In the genomic region with DNA sequence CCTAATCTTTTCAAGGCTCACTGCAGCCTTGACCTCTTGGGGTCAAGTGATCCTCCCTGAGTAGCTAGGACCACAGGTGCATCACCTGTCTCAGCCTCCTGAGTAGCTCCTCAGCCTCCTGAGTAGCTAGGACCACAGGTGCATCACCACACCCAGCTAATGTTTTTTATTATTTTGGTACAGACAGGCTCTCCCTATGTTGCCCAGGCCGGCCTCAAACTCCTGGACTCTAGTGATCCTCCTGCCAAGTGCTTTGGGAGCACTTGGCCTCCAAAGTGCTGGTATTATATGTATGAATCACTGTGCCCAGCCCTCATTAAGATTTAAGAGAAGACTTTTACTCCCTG, we compare ENCODE assay signal across 16 cellular contexts. TPM values are rescaled to one million over a fixed set of nuclear protein-coding genes. Genes with fewer than 3 reads are reported as not detected.
DNase-seq lines count a peak whose midpoint lies in the region; ATAC-seq and TF ChIP-seq lines count a peak whose summit lies in the region.
"Had no signal": no experiment of that assay in that cellular context is flagged by ENCODE, and none has a peak within 500 bp of the region (broad histone marks: within the 10 kb centered on the region; RNA-seq: fewer than 3 reads in every experiment).

No MANE protein-coding gene starts in this region.

- H3K9me3 ChIP-seq in GM23248 (ENCODE audit: low read depth) = no peaks in the 10 kb centered on the region
- H3K9me3 ChIP-seq: SK-N-SH, upper lobe of left lung had no signal

- no peak for TF ChIP-seq CTCF in GM10266 (IDR thresholded peaks at IDR 0.05; ENCODE audit: control insufficient read depth, insufficient read depth, low read depth, missing control alignments)

- peaks cover 55% of the 10 kb centered on the region for H3K4me1 Mint-ChIP-seq in activated CD8-positive, alpha-beta T cell treated with anti-CD3 and anti-CD28 coated beads, Interleukin-2, amount 10 ng/mL, durations not matched to agents 7 days and 5 days (ENCODE audit: low read depth)

- POLR2A ChIA-PET in activated CD8-positive, alpha-beta T cell treated with anti-CD3 and anti-CD28 coated beads, Interleukin-2, amount 10 ng/mL, durations not matched to agents 7 days and 5 days (lab: Charles Lee) = interaction anchor here (0.7 to 6.6 kb wide), 7 partner anchors 12 to 75 kb away, joined by 3 to 89 read pairs (median 5); partner anchors contain the start of gene S1PR1

- H3K36me3 Mint-ChIP-seq in activated CD8-positive, alpha-beta T cell treated with anti-CD3 and anti-CD28 coated beads, Interleukin-2, amount 10 ng/mL, durations not matched to agents 7 days and 5 days (ENCODE audit: low read depth) = peaks cover 3% of the 10 kb centered on the region

- peak overlapping the region; percentile 81 for H3K4me3 Mint-ChIP-seq in activated CD8-positive, alpha-beta T cell treated with anti-CD3 and anti-CD28 coated beads, Interleukin-2, amount 10 ng/mL, durations not matched to agents 7 days and 5 days
- H3K4me3 Mint-ChIP-seq: H9 had no signal

- H3K4me2 ChIP-seq in GM23248 (ENCODE audit: unreplicated experiment) = peak overlapping the region; percentile 10
- H3K4me2 ChIP-seq: SK-N-SH had no signal

- 0 out of 2 replicates have a peak, but pooled peaks cover 2% of the 10 kb centered on the region for H3K9me2 ChIP-seq in GM23248 (ENCODE audit: insufficient read depth)
- H3K9me2 ChIP-seq: SK-N-SH had no signal

- 89 to 100% methylated on average over 1 of the region's 1 CpG for WGBS in GM23248 (ENCODE audit: low coverage in 1 of 2, low lambda C conversion rate in 2 of 2, missing lambda C conversion rate in 2 of 2), 2 experiments

- H3F3A ChIP-seq in GM23248 (ENCODE audit: insufficient read depth) = peaks cover 33% of the 10 kb centered on the region

- H3K27ac ChIP-seq in GM23248 = no peak overlapping the region
- H3K27ac ChIP-seq: epithelial cell of prostate, HL-60, upper lobe of left lung had no signal

- no peak overlapping the region for H3K9ac ChIP-seq in GM23248
- H3K9ac ChIP-seq: SK-N-SH had no signal

- H3K27me3 ChIP-seq in GM23248 (replicated peaks; ENCODE audit: insufficient read depth) = no peaks in the 10 kb centered on the region
- H3K27me3 ChIP-seq: upper lobe of left lung had no signal

- peak overlapping the region; percentile 97 for H3K27ac Mint-ChIP-seq in activated CD8-positive, alpha-beta T cell treated with anti-CD3 and anti-CD28 coated beads, Interleukin-2, amount 10 ng/mL, durations not matched to agents 7 days and 5 days
- H3K27ac Mint-ChIP-seq: H9, progenitor cell of endocrine pancreas had no signal

- H3K36me3 ChIP-seq in GM23248 (ENCODE audit: low read depth) = no peaks in the 10 kb centered on the region
- H3K36me3 ChIP-seq: upper lobe of left lung had no signal

- H4K20me1 ChIP-seq in GM23248 (ENCODE audit: insufficient read depth) = no peaks in the 10 kb centered on the region

- peaks cover 39% of the 10 kb centered on the region for H3K4me1 ChIP-seq in GM23248 (ENCODE audit: insufficient read depth)

- in situ Hi-C loops in GM23248 (cut with MboI) = no loop called here

- no peak overlapping the region for H3K4me3 ChIP-seq in GM23248
- H3K4me3 ChIP-seq: upper lobe of left lung had no signal

- H3K27me3 Mint-ChIP-seq in activated CD8-positive, alpha-beta T cell treated with anti-CD3 and anti-CD28 coated beads, Interleukin-2, amount 10 ng/mL, durations not matched to agents 7 days and 5 days (ENCODE audit: low read depth) = no peaks in the 10 kb centered on the region

- DNase-seq in GM23248 = peak; percentile 27
- DNase-seq in activated CD8-positive, alpha-beta T cell treated with anti-CD3 and anti-CD28 coated beads, Interleukin-2, amount 10 ng/mL, durations not matched to agents 7 days and 5 days = no peak
- peak; percentile 14 for DNase-seq in stimulated activated CD4-positive, alpha-beta T cell treated with anti-CD3 and anti-CD28 coated beads, Interleukin-2, amount 100 ng/mL, for 4 hours (ENCODE audit: low read depth)
- no peak for DNase-seq in NOMO-1 treated with dmso at 0.1 percent for 144 hours (lab: John Stamatoyannopoulos, UW; ENCODE audit: unreplicated experiment)
- no peak for DNase-seq in GM10266 (ENCODE audit: extremely low spot score)
- no peak for DNase-seq in NCI-H774 (lab: John Stamatoyannopoulos, UW)
- DNase-seq: DMS53, H9, mammary epithelial cell, NCI-H526, SK-N-SH, upper lobe of left lung had no signal

- CTCF ChIA-PET in activated CD8-positive, alpha-beta T cell treated with anti-CD3 and anti-CD28 coated beads, Interleukin-2, amount 10 ng/mL, durations not matched to agents 7 days and 5 days (lab: Charles Lee) = interaction anchor here (0.6 to 5.3 kb wide), 12 partner anchors 9 to 282 kb away, joined by 3 to 36 read pairs (median 4); no protein-coding TSS in a partner anchor

- ATAC-seq in GM18505 (IDR thresholded peaks at IDR 0.05; ENCODE audit: unreplicated experiment) = peak; percentile 7
- peak; percentile 14 for ATAC-seq in activated CD8-positive, alpha-beta T cell treated with anti-CD3 and anti-CD28 coated beads, Interleukin-2, amount 10 ng/mL, durations not matched to agents 7 days and 5 days

- no peak for TF ChIP-seq POLR2A in GM18505 (IDR thresholded peaks at IDR 0.05; ENCODE audit: borderline replicate concordance, extremely low read depth, insufficient read depth, insufficient read length)

- H2AFZ ChIP-seq in GM23248 = 0 out of 2 replicates have a peak overlapping the region, but pooled peaks have one; percentile 54

- H3K79me2 ChIP-seq in GM23248 (ENCODE audit: insufficient read depth) = no peaks in the 10 kb centered on the region

- H3K9me3 Mint-ChIP-seq in activated CD8-positive, alpha-beta T cell treated with anti-CD3 and anti-CD28 coated beads, Interleukin-2, amount 10 ng/mL, durations not matched to agents 7 days and 5 days (ENCODE audit: insufficient read depth) = no peaks in the 10 kb centered on the region
- H3K9me3 Mint-ChIP-seq: H9 had no signal

RNA-seq across cellular contexts. Expression of gene S1PR1, which starts 58.5 kb away (rescaled TPM):
- 42.6 and 44.3 TPM in 2 replicates for total RNA-seq in GM23248 (2014; rRNA removed; shearing (Covaris generic))
- 48.5 and 52.2 TPM in 2 replicates for polyA plus RNA-seq in GM23248 (2016; fragmentation: Nextera tagmentation; extraction: Ambion mirVana)
- 10 to 100 TPM; 72.8 to 76.5 TPM for total RNA-seq in activated CD8-positive, alpha-beta T cell treated with anti-CD3 and anti-CD28 coated beads, Interleukin-2, amount 10 ng/mL, durations not matched to agents 7 days and 5 days

Comparison
In these comparisons a context has a peak if more than half of its experiments do, and no peak if none do; other contexts are left out.
1. DNase-seq: peak in GM23248 (single experiment) and stimulated activated CD4-positive, alpha-beta T cell treated with anti-CD3 and anti-CD28 coated beads, Interleukin-2, amount 100 ng/mL, for 4 hours (single experiment); none in activated CD8-positive, alpha-beta T cell treated with anti-CD3 and anti-CD28 coated beads, Interleukin-2, amount 10 ng/mL, durations not matched to agents 7 days and 5 days (single experiment), NOMO-1 treated with dmso at 0.1 percent for 144 hours (single experiment), GM10266 (single experiment) and NCI-H774 (single experiment).